In the genomic region with DNA sequence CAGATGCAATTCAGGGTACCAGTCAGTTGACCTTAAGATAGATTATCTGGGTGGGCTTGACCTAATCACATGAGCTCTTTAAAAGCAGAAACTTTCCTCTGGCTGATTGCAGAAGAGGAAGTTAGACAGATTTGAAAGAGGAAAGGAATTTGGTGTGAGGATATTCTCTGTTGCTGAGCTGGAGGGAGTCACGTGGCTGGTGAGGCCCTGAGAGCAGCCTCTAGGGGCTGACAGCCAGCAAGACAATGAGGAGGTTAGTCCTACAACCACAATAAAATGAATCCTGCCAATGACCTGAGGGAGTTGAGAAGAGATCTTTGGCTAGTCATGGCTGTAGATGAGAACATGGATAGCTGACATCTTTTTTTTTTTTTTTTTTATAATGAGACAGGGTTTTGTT, we compare ENCODE assay signal across 13 cellular contexts.
A peak's percentile ranks its signal among the peaks of the same experiment; 100 is the strongest.
DNase-seq lines count a peak whose midpoint lies in the region; ATAC-seq and TF ChIP-seq lines count a peak whose summit lies in the region.
"Had no signal": no experiment of that assay in that cellular context is flagged by ENCODE, and none has a peak within 500 bp of the region (broad histone marks: within the 10 kb centered on the region; RNA-seq: fewer than 3 reads in every experiment).

No MANE protein-coding gene starts in this region.

- WGBS in endodermal cell (ENCODE audit: insufficient coverage in 1 of 2, insufficient read length in 1 of 2), 2 experiments: 70% methylated on average over 1 of the region's 1 CpG; no CpG with 5 or more reads in 1 of the 2 experiments

- H3K4me3 ChIP-seq in endodermal cell (ENCODE audit: low read length) (no peak overlapping the region), vagina (no peak overlapping the region)
- H3K4me3 ChIP-seq: esophagus squamous epithelium, upper lobe of left lung had no signal

- H3K4me3 Mint-ChIP-seq in CD14-positive monocyte: no peak overlapping the region
- H3K4me3 Mint-ChIP-seq in endodermal cell: no peak overlapping the region
- H3K4me3 Mint-ChIP-seq: activated T-helper 17 cell treated with anti-CD3 and anti-CD28 coated beads, Interleukin-2, amount 50 U/mL, for 72 hours had no signal

- H3K4me1 Mint-ChIP-seq in CD14-positive monocyte (peaks cover 22% of the 10 kb centered on the region), endodermal cell (peaks cover 25% of the 10 kb centered on the region)
- H3K4me1 Mint-ChIP-seq: activated T-helper 17 cell treated with anti-CD3 and anti-CD28 coated beads, Interleukin-2, amount 50 U/mL, for 72 hours had no signal

- no peak for TF ChIP-seq POLR2A in vagina (IDR thresholded peaks at IDR 0.05)

- no peak for ATAC-seq in activated naive CD4-positive, alpha-beta T cell treated with anti-CD3 and anti-CD28 coated beads, Interleukin-2, amount 50 U/mL, for 72 hours
- no peak for ATAC-seq in GM21737 (IDR thresholded peaks at IDR 0.05; ENCODE audit: unreplicated experiment)
- ATAC-seq: activated T-helper 17 cell treated with anti-CD3 and anti-CD28 coated beads, Interleukin-2, amount 50 U/mL, for 72 hours had no signal

- peaks cover 0 to 2% (median 0%) of the 10 kb centered on the region in 7 donors for H3K9me3 Mint-ChIP-seq in CD14-positive monocyte
- no peaks in the 10 kb centered on the region for H3K9me3 Mint-ChIP-seq in endodermal cell
- no peaks in the 10 kb centered on the region for H3K9me3 Mint-ChIP-seq in activated naive CD4-positive, alpha-beta T cell treated with anti-CD3 and anti-CD28 coated beads, Interleukin-2, amount 50 U/mL, for 72 hours
- H3K9me3 Mint-ChIP-seq: activated T-helper 17 cell treated with anti-CD3 and anti-CD28 coated beads, Interleukin-2, amount 50 U/mL, for 72 hours had no signal

- intact Hi-C loops in CD14-positive monocyte (cut with micrococcal nuclease): no loop called here
- intact Hi-C loops in vagina (cut with DNase I): no loop called here

- peaks cover 8% of the 10 kb centered on the region for H3K9me3 ChIP-seq in endodermal cell (ENCODE audit: control insufficient read depth, low read length)
- H3K9me3 ChIP-seq in vagina: no peaks in the 10 kb centered on the region
- H3K9me3 ChIP-seq: esophagus squamous epithelium, upper lobe of left lung had no signal

- H3K36me3 ChIP-seq in endodermal cell (ENCODE audit: control insufficient read depth, insufficient read depth, low read length) (no peaks in the 10 kb centered on the region), vagina (no peaks in the 10 kb centered on the region)
- H3K36me3 ChIP-seq: esophagus squamous epithelium, upper lobe of left lung had no signal

- H3K36me3 Mint-ChIP-seq in CD14-positive monocyte: no peaks in the 10 kb centered on the region
- H3K36me3 Mint-ChIP-seq in endodermal cell (ENCODE audit: low read depth): no peaks in the 10 kb centered on the region
- no peaks in the 10 kb centered on the region for H3K36me3 Mint-ChIP-seq in activated naive CD4-positive, alpha-beta T cell treated with anti-CD3 and anti-CD28 coated beads, Interleukin-2, amount 50 U/mL, for 72 hours

- no peak overlapping the region for H3K27ac ChIP-seq in endodermal cell (ENCODE audit: low read depth, low read length)
- no peak overlapping the region for H3K27ac ChIP-seq in vagina
- H3K27ac ChIP-seq: esophagus squamous epithelium, KMS-11, upper lobe of left lung had no signal

- H3K4me1 ChIP-seq in endodermal cell (ENCODE audit: control insufficient read depth, insufficient read depth, low read length) (peaks cover 9% of the 10 kb centered on the region), vagina (no peaks in the 10 kb centered on the region)
- H3K4me1 ChIP-seq: esophagus squamous epithelium, upper lobe of left lung had no signal

- H3K27me3 Mint-ChIP-seq in CD14-positive monocyte (ENCODE audit: low read depth in 3 of 3) (peaks cover 0 to 2% (median 2%) of the 10 kb centered on the region in 3 donors), endodermal cell (ENCODE audit: insufficient read depth) (peaks cover 98% of the 10 kb centered on the region)

- no peak overlapping the region for H3K9ac ChIP-seq in endodermal cell (ENCODE audit: extremely low read depth, low read length, poor library complexity, severe bottlenecking)
- H3K9ac ChIP-seq: KMS-11 had no signal

- TF ChIP-seq CTCF in CD14-positive monocyte (IDR thresholded peaks at IDR 0.05): no peak
- peak; percentile 38 for TF ChIP-seq CTCF in endodermal cell (conservative IDR thresholded peaks at IDR 0.05)
- TF ChIP-seq CTCF in vagina (IDR thresholded peaks at IDR 0.05): no peak

- peak overlapping the region in 3 of 7 donors; percentile 3 to 72 (median 30) for H3K27ac Mint-ChIP-seq in CD14-positive monocyte
- no peak overlapping the region for H3K27ac Mint-ChIP-seq in endodermal cell
- H3K27ac Mint-ChIP-seq in activated naive CD4-positive, alpha-beta T cell treated with anti-CD3 and anti-CD28 coated beads, Interleukin-2, amount 50 U/mL, for 72 hours: no peak overlapping the region
- H3K27ac Mint-ChIP-seq: activated T-helper 17 cell treated with anti-CD3 and anti-CD28 coated beads, Interleukin-2, amount 50 U/mL, for 72 hours had no signal

- DNase-seq in CD14-positive monocyte (ENCODE audit: low spot score) (peak; percentile 54), HCEC 1CT (peak; percentile 51), NOMO-1 treated with DMSO at 0.1 percent for 48 hours (lab: John Stamatoyannopoulos, UW; ENCODE audit: unreplicated experiment) (peak; percentile 63), endodermal cell (no peak), vagina (ENCODE audit: extremely low spot score in 2 of 2) (no peak), NCI-H1092 treated with DMSO at 0.1 percent for 48 hours (lab: John Stamatoyannopoulos, UW) (no peak)
- DNase-seq in activated naive CD4-positive, alpha-beta T cell treated with anti-CD3 and anti-CD28 coated beads, Interleukin-2, amount 50 U/mL, for 72 hours (ENCODE audit: low spot score in 2 of 2): no peak
- DNase-seq: activated CD4-positive, alpha-beta T cell treated with anti-CD3 and anti-CD28 coated beads for 4 hours; esophagus squamous epithelium had no signal

- peaks cover 95% of the 10 kb centered on the region for H3K27me3 ChIP-seq in endodermal cell (ENCODE audit: control insufficient read depth, insufficient read depth, low read length, poor library complexity, severe bottlenecking)
- no peaks in the 10 kb centered on the region for H3K27me3 ChIP-seq in vagina
- H3K27me3 ChIP-seq: upper lobe of left lung had no signal

Comparison
In these comparisons a context has a peak if more than half of its experiments do, and no peak if none do; other contexts are left out.
1. DNase-seq: peak in CD14-positive monocyte (single experiment), HCEC 1CT (single experiment) and NOMO-1 treated with DMSO at 0.1 percent for 48 hours (single experiment); none in endodermal cell (single experiment), vagina (0 of 2), NCI-H1092 treated with DMSO at 0.1 percent for 48 hours (single experiment) and activated naive CD4-positive, alpha-beta T cell treated with anti-CD3 and anti-CD28 coated beads, Interleukin-2, amount 50 U/mL, for 72 hours (0 of 2).